8 cellular contexts compared by ENCODE assay signal in genomic region chr7:148986737-148987009, GRCh38. TPM values are rescaled to one million over a fixed set of nuclear protein-coding genes. Genes with fewer than 3 reads are reported as not detected.
DNase-seq lines count a peak whose midpoint lies in the region; ATAC-seq and TF ChIP-seq lines count a peak whose summit lies in the region.

No MANE protein-coding gene starts in this region.

- H3K4me3 ChIP-seq in heart right ventricle: peak overlapping the region in 5 of 10 donors; percentile 66 to 81 (median 67)
- H3K4me3 ChIP-seq in lower lobe of right lung: no peak overlapping the region
- no peak overlapping the region for H3K4me3 ChIP-seq in upper lobe of right lung

- H3K4me1 ChIP-seq in heart right ventricle (peaks cover 2 to 39% (median 32%) of the 10 kb centered on the region in 9 donors), lower lobe of right lung (peaks cover 30% of the 10 kb centered on the region), upper lobe of right lung (peaks cover 11% of the 10 kb centered on the region)

- no peak for DNase-seq in heart right ventricle
- DNase-seq in left cardiac atrium: no peak
- no peak for DNase-seq in activated T-helper 1 cell treated with anti-CD3 and anti-CD28 coated beads, Interleukin-12 subunit alpha, Interleukin-12 subunit beta, Interleukin-2, Interleukin-4 antibody, amounts not matched to agents 30 ng/mL and 10 ng/mL and 1 ng/mL, durations not matched to agents 14 hours and 24 hours and 36 hours (ENCODE audit: low spot score)
- no peak for DNase-seq in lower lobe of right lung
- DNase-seq in upper lobe of right lung: no peak
- no peak for DNase-seq in NCI-H1417 (lab: John Stamatoyannopoulos, UW)
- DNase-seq in D341Med (ENCODE audit: low spot score): no peak
- DNase-seq in NCI-H446 treated with DMSO at 0.1 percent for 48 hours (lab: John Stamatoyannopoulos, UW): no peak

- H3K36me3 ChIP-seq in heart right ventricle (no peaks in the 10 kb centered on the region), lower lobe of right lung (no peaks in the 10 kb centered on the region), upper lobe of right lung (no peaks in the 10 kb centered on the region)

- WGBS in heart right ventricle, 2 donors: 36 to 61% methylated on average over 1 of the region's 1 CpG

- H3K9me3 Mint-ChIP-seq in activated T-helper 1 cell treated with anti-CD3 and anti-CD28 coated beads, Interleukin-12 subunit alpha, Interleukin-12 subunit beta, Interleukin-2, Interleukin-4 antibody, amounts not matched to agents 30 ng/mL and 10 ng/mL and 1 ng/mL, durations not matched to agents 14 hours and 24 hours and 36 hours: no peaks in the 10 kb centered on the region

- TF ChIP-seq CTCF in heart right ventricle (IDR thresholded peaks at IDR 0.05) (no peak), lower lobe of right lung (IDR thresholded peaks at IDR 0.05) (no peak), upper lobe of right lung (IDR thresholded peaks at IDR 0.05) (no peak)

- no peaks in the 10 kb centered on the region for H3K36me3 Mint-ChIP-seq in activated T-helper 1 cell treated with anti-CD3 and anti-CD28 coated beads, Interleukin-12 subunit alpha, Interleukin-12 subunit beta, Interleukin-2, Interleukin-4 antibody, amounts not matched to agents 30 ng/mL and 10 ng/mL and 1 ng/mL, durations not matched to agents 14 hours and 24 hours and 36 hours (ENCODE audit: low read depth)

- peaks cover 46% of the 10 kb centered on the region for H3K4me1 Mint-ChIP-seq in activated T-helper 1 cell treated with anti-CD3 and anti-CD28 coated beads, Interleukin-12 subunit alpha, Interleukin-12 subunit beta, Interleukin-2, Interleukin-4 antibody, amounts not matched to agents 30 ng/mL and 10 ng/mL and 1 ng/mL, durations not matched to agents 14 hours and 24 hours and 36 hours (ENCODE audit: low read depth)

- peaks cover 21% of the 10 kb centered on the region for H3K27me3 Mint-ChIP-seq in activated T-helper 1 cell treated with anti-CD3 and anti-CD28 coated beads, Interleukin-12 subunit alpha, Interleukin-12 subunit beta, Interleukin-2, Interleukin-4 antibody, amounts not matched to agents 30 ng/mL and 10 ng/mL and 1 ng/mL, durations not matched to agents 14 hours and 24 hours and 36 hours (ENCODE audit: insufficient read depth)

- ATAC-seq in heart right ventricle: no peak
- no peak for ATAC-seq in left cardiac atrium
- no peak for ATAC-seq in lower lobe of right lung
- ATAC-seq in upper lobe of right lung: no peak

- H3K27ac ChIP-seq in heart right ventricle: peak overlapping the region in 7 of 10 donors; percentile 4 to 89 (median 82)
- peak overlapping the region; percentile 83 for H3K27ac ChIP-seq in lower lobe of right lung
- H3K27ac ChIP-seq in upper lobe of right lung: peak overlapping the region; percentile 87

- intact Hi-C loops in heart right ventricle (cut with DNase I): loop anchor here in 4 of 10 donors (1.0 to 5.0 kb wide), 2 partner anchors 41 to 42 kb away; partner anchors contain the start of gene PDIA4 (in 4 of the 4)
- intact Hi-C loops in left cardiac atrium (cut with DNase I): no loop called here
- intact Hi-C loops in activated T-helper 1 cell treated with anti-CD3 and anti-CD28 coated beads, Interleukin-12 subunit alpha, Interleukin-12 subunit beta, Interleukin-2, Interleukin-4 antibody, amounts not matched to agents 30 ng/mL and 10 ng/mL and 1 ng/mL, durations not matched to agents 14 hours and 24 hours and 36 hours (cut with micrococcal nuclease): loop anchor here (1.0 to 5.0 kb wide), 9 partner anchors 23 to 511 kb away; partner anchors contain the start of genes CUL1, EZH2, PDIA4 and ZNF282
- intact Hi-C loops in lower lobe of right lung (cut with DNase I): no loop called here
- intact Hi-C loops in upper lobe of right lung (cut with DNase I): no loop called here

- H3K27me3 ChIP-seq in heart right ventricle (peaks cover 0 to 8% (median 0%) of the 10 kb centered on the region in 7 donors), lower lobe of right lung (ENCODE audit: low read depth) (peaks cover 3% of the 10 kb centered on the region), upper lobe of right lung (no peaks in the 10 kb centered on the region)

- H3K4me3 Mint-ChIP-seq in activated T-helper 1 cell treated with anti-CD3 and anti-CD28 coated beads, Interleukin-12 subunit alpha, Interleukin-12 subunit beta, Interleukin-2, Interleukin-4 antibody, amounts not matched to agents 30 ng/mL and 10 ng/mL and 1 ng/mL, durations not matched to agents 14 hours and 24 hours and 36 hours: peak overlapping the region; percentile 52

- peak overlapping the region; percentile 92 for H3K27ac Mint-ChIP-seq in activated T-helper 1 cell treated with anti-CD3 and anti-CD28 coated beads, Interleukin-12 subunit alpha, Interleukin-12 subunit beta, Interleukin-2, Interleukin-4 antibody, amounts not matched to agents 30 ng/mL and 10 ng/mL and 1 ng/mL, durations not matched to agents 14 hours and 24 hours and 36 hours

- no peaks in the 10 kb centered on the region for H3K9me3 ChIP-seq in heart right ventricle
- no peaks in the 10 kb centered on the region for H3K9me3 ChIP-seq in lower lobe of right lung
- no peaks in the 10 kb centered on the region for H3K9me3 ChIP-seq in upper lobe of right lung

RNA-seq across cellular contexts. Expression of gene PDIA4, which starts 41.6 kb away (rescaled TPM):
- total RNA-seq in heart right ventricle (10 to 100 TPM; 18.2 to 49.2 (median 24.6) TPM), left cardiac atrium (10 to 100 TPM; 56.2 to 95.3 TPM), lower lobe of right lung (123 TPM), upper lobe of right lung (117 TPM)
- 10 to 100 TPM; 10.2 to 64.5 TPM for polyA plus RNA-seq in heart right ventricle
- 132 and 142 TPM in 2 replicates for total RNA-seq in activated T-helper 1 cell treated with anti-CD3 and anti-CD28 coated beads, Interleukin-12 subunit alpha, Interleukin-12 subunit beta, Interleukin-2, Interleukin-4 antibody, amounts not matched to agents 30 ng/mL and 10 ng/mL and 1 ng/mL, durations not matched to agents 14 hours and 24 hours and 36 hours
